ENCODE assay signal across 32 cellular contexts in genomic region chr12:87952223-87952622, GRCh38.
"Had no signal": no experiment of that assay in that cellular context is flagged by ENCODE, and none has a peak within 500 bp of the region (broad histone marks: within the 10 kb centered on the region; RNA-seq: fewer than 3 reads in every experiment).

No MANE protein-coding gene starts in this region.

- H3K9me3 ChIP-seq: ascending aorta, breast epithelium had no signal

- H3K36me3 Mint-ChIP-seq: activated CD4-positive, alpha-beta memory T cell treated with anti-CD3 and anti-CD28 coated beads for 36 hours; activated naive CD4-positive, alpha-beta T cell treated with anti-CD3 and anti-CD28 coated beads, Interleukin-2, amount 10 ng/mL, durations not matched to agents 7 days and 5 days; activated naive CD4-positive, alpha-beta T cell treated with anti-CD3 and anti-CD28 coated beads, Interleukin-2, amount 50 U/mL, for 24 hours; activated naive CD8-positive, alpha-beta T cell; activated naive CD8-positive, alpha-beta T cell treated with anti-CD3 and anti-CD28 coated beads, Interleukin-2, amount 10 ng/mL, durations not matched to agents 7 days and 5 days had no signal

- H3K4me3 ChIP-seq: ascending aorta, breast epithelium had no signal

- H3K4me1 Mint-ChIP-seq: activated B cell treated with CpG ODN at 0.5 μM for 24 hours; activated CD4-positive, alpha-beta T cell treated with anti-CD3 and anti-CD28 coated beads, Interleukin-2, amount 10 ng/mL, durations not matched to agents 24 days and 14 days; activated naive CD4-positive, alpha-beta T cell treated with anti-CD3 and anti-CD28 coated beads, Interleukin-2, amount 10 ng/mL, durations not matched to agents 7 days and 5 days; activated naive CD4-positive, alpha-beta T cell treated with anti-CD3 and anti-CD28 coated beads, Interleukin-2, amount 50 U/mL, for 24 hours; activated naive CD8-positive, alpha-beta T cell treated with anti-CD3 and anti-CD28 coated beads, Interleukin-2, amount 10 ng/mL, durations not matched to agents 7 days and 5 days; activated naive CD8-positive, alpha-beta T cell treated with anti-CD3 and anti-CD28 coated beads, Interleukin-2, amount 50 U/mL, for 24 hours had no signal

- H3K27me3 Mint-ChIP-seq: activated B cell treated with CpG ODN at 0.5 μM for 24 hours; activated CD4-positive, alpha-beta memory T cell treated with anti-CD3 and anti-CD28 coated beads for 36 hours; activated CD4-positive, alpha-beta T cell treated with anti-CD3 and anti-CD28 coated beads, Interleukin-2, amount 10 ng/mL, durations not matched to agents 24 days and 14 days; activated CD8-positive, alpha-beta T cell treated with anti-CD3 and anti-CD28 coated beads for 36 hours; activated naive CD4-positive, alpha-beta T cell treated with anti-CD3 and anti-CD28 coated beads, Interleukin-2, amount 10 ng/mL, durations not matched to agents 7 days and 5 days; activated naive CD4-positive, alpha-beta T cell treated with anti-CD3 and anti-CD28 coated beads, Interleukin-2, amount 50 U/mL, for 24 hours; activated naive CD8-positive, alpha-beta T cell treated with anti-CD3 and anti-CD28 coated beads, Interleukin-2, amount 10 ng/mL, durations not matched to agents 7 days and 5 days; activated naive CD8-positive, alpha-beta T cell treated with anti-CD3 and anti-CD28 coated beads, Interleukin-2, amount 50 U/mL, for 24 hours had no signal

- H3K27ac ChIP-seq: ascending aorta, brain microvascular endothelial cell, breast epithelium had no signal

- H3K4me1 ChIP-seq: ascending aorta, breast epithelium had no signal

- H3K27me3 ChIP-seq: ascending aorta, brain microvascular endothelial cell, breast epithelium had no signal

- DNase-seq: activated B cell treated with CpG ODN at 0.5 μM for 24 hours; activated CD4-positive, alpha-beta memory T cell treated with anti-CD3 and anti-CD28 coated beads for 36 hours; activated CD4-positive, alpha-beta T cell treated with anti-CD3 and anti-CD28 coated beads for 4 hours; activated CD4-positive, alpha-beta T cell treated with anti-CD3 and anti-CD28 coated beads, Interleukin-2, amount 10 ng/mL, durations not matched to agents 24 days and 14 days; activated CD4-positive, alpha-beta T cell treated with anti-CD3 and anti-CD28 coated beads, Interleukin-2, amount 50 U/mL, for 1 hour; activated CD4-positive, alpha-beta T cell treated with anti-CD3 and anti-CD28 coated beads, Interleukin-2, amount 50 U/mL, for 4 hours; activated CD4-positive, CD25-positive, alpha-beta regulatory T cell treated with anti-CD3 and anti-CD28 coated beads, Interleukin-2, amount 50 U/mL, for 72 hours; activated CD8-positive, alpha-beta memory T cell treated with anti-CD3 and anti-CD28 coated beads, Interleukin-2, amount 50 U/mL, for 4 hours; activated CD8-positive, alpha-beta T cell treated with anti-CD3 and anti-CD28 coated beads for 36 hours; activated effector memory CD4-positive, alpha-beta T cell treated with Interleukin-2 at 50 U/mL for 16 hours; activated gamma-delta T cell; activated naive CD4-positive, alpha-beta T cell treated with anti-CD3 and anti-CD28 coated beads, Interleukin-2, amount 10 ng/mL, durations not matched to agents 7 days and 5 days; activated naive CD4-positive, alpha-beta T cell treated with Interleukin-2 at 50 U/mL for 16 hours; activated naive CD8-positive, alpha-beta T cell treated with anti-CD3 and anti-CD28 coated beads, Interleukin-2, amount 10 ng/mL, durations not matched to agents 7 days and 5 days; activated naive CD8-positive, alpha-beta T cell treated with anti-CD3 and anti-CD28 coated beads, Interleukin-2, amount 50 U/mL, for 24 hours; activated T-cell treated with anti-CD3 and anti-CD28 coated beads for 4 hours; activated T-cell treated with anti-CD3 and anti-CD28 coated beads, Interleukin-2, amount 50 U/mL, for 1 hour; activated T-cell treated with anti-CD3 and anti-CD28 coated beads, Interleukin-2, amount 50 U/mL, for 48 hours; amygdala; anterior cingulate cortex; brain microvascular endothelial cell; central memory CD4-positive, alpha-beta T cell; T-helper 1 cell; T-helper 2 cell; T-helper 9 cell had no signal

- H3K4me3 Mint-ChIP-seq: activated B cell treated with CpG ODN at 0.5 μM for 24 hours; activated CD4-positive, alpha-beta memory T cell treated with anti-CD3 and anti-CD28 coated beads for 36 hours; activated CD4-positive, alpha-beta T cell treated with anti-CD3 and anti-CD28 coated beads, Interleukin-2, amount 10 ng/mL, durations not matched to agents 24 days and 14 days; activated CD8-positive, alpha-beta T cell treated with anti-CD3 and anti-CD28 coated beads for 36 hours; activated naive CD4-positive, alpha-beta T cell treated with anti-CD3 and anti-CD28 coated beads, Interleukin-2, amount 10 ng/mL, durations not matched to agents 7 days and 5 days; activated naive CD4-positive, alpha-beta T cell treated with anti-CD3 and anti-CD28 coated beads, Interleukin-2, amount 50 U/mL, for 24 hours; activated naive CD8-positive, alpha-beta T cell; activated naive CD8-positive, alpha-beta T cell treated with anti-CD3 and anti-CD28 coated beads, Interleukin-2, amount 10 ng/mL, durations not matched to agents 7 days and 5 days; activated naive CD8-positive, alpha-beta T cell treated with anti-CD3 and anti-CD28 coated beads, Interleukin-2, amount 50 U/mL, for 24 hours; T-helper 1 cell treated with Interleukin-12 subunit alpha and Interleukin-12 subunit beta and Interleukin-4 antibody, amounts not matched to agents 30 μg/mL and 1 μg/mL, for 36 hours; T-helper 2 cell treated with Interferon-gamma antibody and Interleukin-4, amounts not matched to agents 5 μg/mL and 100 μg/mL, for 36 hours had no signal

- H3K27ac Mint-ChIP-seq: activated B cell treated with CpG ODN at 0.5 μM for 24 hours; activated CD4-positive, alpha-beta memory T cell treated with anti-CD3 and anti-CD28 coated beads for 36 hours; activated CD4-positive, alpha-beta T cell treated with anti-CD3 and anti-CD28 coated beads, Interleukin-2, amount 10 ng/mL, durations not matched to agents 24 days and 14 days; activated CD8-positive, alpha-beta T cell treated with anti-CD3 and anti-CD28 coated beads for 36 hours; activated naive CD4-positive, alpha-beta T cell treated with anti-CD3 and anti-CD28 coated beads, Interleukin-2, amount 10 ng/mL, durations not matched to agents 7 days and 5 days; activated naive CD4-positive, alpha-beta T cell treated with anti-CD3 and anti-CD28 coated beads, Interleukin-2, amount 50 U/mL, for 24 hours; activated naive CD8-positive, alpha-beta T cell; activated naive CD8-positive, alpha-beta T cell treated with anti-CD3 and anti-CD28 coated beads, Interleukin-2, amount 10 ng/mL, durations not matched to agents 7 days and 5 days; activated naive CD8-positive, alpha-beta T cell treated with anti-CD3 and anti-CD28 coated beads, Interleukin-2, amount 50 U/mL, for 24 hours; activated T-helper 2 cell treated with anti-CD3 and anti-CD28 coated beads, Interferon-gamma antibody, Interleukin-2, Interleukin-4, amounts not matched to agents 10 μg/mL and 5 μg/mL and 100 μg/mL, durations not matched to agents 14 hours and 24 hours and 36 hours; T-helper 1 cell treated with Interleukin-12 subunit alpha and Interleukin-12 subunit beta and Interleukin-4 antibody, amounts not matched to agents 30 μg/mL and 1 μg/mL, for 36 hours; T-helper 2 cell treated with Interferon-gamma antibody and Interleukin-4, amounts not matched to agents 5 μg/mL and 100 μg/mL, for 36 hours had no signal

- H3K36me3 ChIP-seq: ascending aorta, brain microvascular endothelial cell, breast epithelium had no signal

- H3K9me3 Mint-ChIP-seq: activated CD4-positive, alpha-beta T cell treated with anti-CD3 and anti-CD28 coated beads, Interleukin-2, amount 10 ng/mL, durations not matched to agents 24 days and 14 days; activated CD8-positive, alpha-beta T cell treated with anti-CD3 and anti-CD28 coated beads for 36 hours; activated naive CD4-positive, alpha-beta T cell treated with anti-CD3 and anti-CD28 coated beads, Interleukin-2, amount 10 ng/mL, durations not matched to agents 7 days and 5 days; activated naive CD8-positive, alpha-beta T cell treated with anti-CD3 and anti-CD28 coated beads, Interleukin-2, amount 10 ng/mL, durations not matched to agents 7 days and 5 days; activated T-helper 2 cell treated with anti-CD3 and anti-CD28 coated beads, Interferon-gamma antibody, Interleukin-2, Interleukin-4, amounts not matched to agents 10 μg/mL and 5 μg/mL and 100 μg/mL, durations not matched to agents 14 hours and 24 hours and 36 hours; T-helper 1 cell treated with Interleukin-12 subunit alpha and Interleukin-12 subunit beta and Interleukin-4 antibody, amounts not matched to agents 30 μg/mL and 1 μg/mL, for 36 hours; T-helper 2 cell treated with Interferon-gamma antibody and Interleukin-4, amounts not matched to agents 5 μg/mL and 100 μg/mL, for 36 hours had no signal
